Comparison of ENCODE assay signal across 12 cellular contexts in the genomic region with DNA sequence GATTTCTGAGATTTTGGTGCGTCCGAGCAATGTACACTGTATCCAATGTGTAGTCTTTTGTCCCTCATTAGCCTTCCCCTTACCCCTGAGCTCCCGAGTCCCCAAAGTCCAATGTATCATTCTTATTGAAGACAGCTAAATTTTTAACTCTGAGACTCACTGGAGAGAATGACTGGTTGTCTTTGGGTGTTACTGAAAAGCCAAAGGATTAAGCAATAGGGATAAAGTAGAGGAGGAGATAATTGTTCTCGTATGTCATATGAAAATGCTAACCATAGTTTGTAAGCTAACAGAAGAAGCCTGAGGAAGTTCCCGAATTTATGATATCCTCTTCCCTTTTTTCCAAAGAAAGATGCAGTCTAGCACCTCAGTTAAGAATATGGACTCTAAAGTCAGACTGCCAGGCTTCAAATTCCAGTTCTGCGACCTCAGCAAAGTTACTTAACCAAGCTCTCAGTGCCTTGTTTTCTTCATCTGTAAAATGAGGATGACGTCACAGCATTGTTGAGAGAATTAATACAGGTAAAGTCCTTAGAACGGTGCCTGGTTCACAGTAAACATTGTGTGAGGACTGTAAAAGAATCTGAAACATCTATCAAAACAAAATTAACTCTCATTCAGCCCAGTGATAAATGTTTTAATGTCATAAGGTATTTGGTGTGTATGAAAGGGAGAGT. TPM values are rescaled to one million over a fixed set of nuclear protein-coding genes. Genes with fewer than 3 reads are reported as not detected.
DNase-seq lines count a peak whose midpoint lies in the region; ATAC-seq and TF ChIP-seq lines count a peak whose summit lies in the region.
"Had no signal": no experiment of that assay in that cellular context is flagged by ENCODE, and none has a peak within 500 bp of the region (broad histone marks: within the 10 kb centered on the region; RNA-seq: fewer than 3 reads in every experiment).

No MANE protein-coding gene starts in this region.

- no peaks in the 10 kb centered on the region for H3K27me3 Mint-ChIP-seq in CD8-positive, alpha-beta T cell (ENCODE audit: low read depth)
- H3K27me3 Mint-ChIP-seq in endothelial cell (ENCODE audit: unreplicated experiment) = peaks cover 7% of the 10 kb centered on the region
- no peaks in the 10 kb centered on the region for H3K27me3 Mint-ChIP-seq in neural progenitor cell (ENCODE audit: insufficient read depth, low read depth)

- CTCF ChIA-PET in CD8-positive, alpha-beta T cell (lab: Charles Lee) = interaction anchor here (1.1 to 5.9 kb wide), 11 partner anchors 9 to 158 kb away, joined by 3 to 46 read pairs (median 5); a partner anchor contains a TSS

- peak overlapping the region; percentile 52 for H3K27ac Mint-ChIP-seq in CD8-positive, alpha-beta T cell
- H3K27ac Mint-ChIP-seq in endothelial cell (ENCODE audit: unreplicated experiment) (peak overlapping the region; percentile 91), neural progenitor cell (no peak overlapping the region)

- ATAC-seq in CD8-positive, alpha-beta T cell = no peak
- ATAC-seq in HG02642 (IDR thresholded peaks at IDR 0.05; ENCODE audit: poor library complexity, unreplicated experiment) = no peak
- ATAC-seq: stimulated activated naive CD8-positive, alpha-beta T cell treated with anti-CD3 and anti-CD28 coated beads, Interleukin-15, Interleukin-2, amounts not matched to agents 100 U/mL and 50 U/mL, for 24 hours had no signal

- H3K9me3 Mint-ChIP-seq in CD8-positive, alpha-beta T cell = no peaks in the 10 kb centered on the region
- H3K9me3 Mint-ChIP-seq in endothelial cell (ENCODE audit: unreplicated experiment) (no peaks in the 10 kb centered on the region), neural progenitor cell (no peaks in the 10 kb centered on the region)

- H2AFZ ChIP-seq in neural progenitor cell (replicated peaks) = no peak overlapping the region

- peaks cover 47% of the 10 kb centered on the region for H3K79me2 ChIP-seq in neural progenitor cell (ENCODE audit: low read depth)

- H3K4me1 Mint-ChIP-seq in CD8-positive, alpha-beta T cell (ENCODE audit: low read depth) = peaks cover 28% of the 10 kb centered on the region
- peaks cover 28% of the 10 kb centered on the region for H3K4me1 Mint-ChIP-seq in endothelial cell (ENCODE audit: unreplicated experiment)
- H3K4me1 Mint-ChIP-seq in neural progenitor cell = peaks cover 31% of the 10 kb centered on the region

- H3K4me1 ChIP-seq in CD8-positive, alpha-beta T cell (ENCODE audit: insufficient read depth, low read length) = peaks cover 17% of the 10 kb centered on the region
- H3K4me1 ChIP-seq in neural progenitor cell = peaks cover 28% of the 10 kb centered on the region

- DNase-seq in CD8-positive, alpha-beta T cell = no peak
- peak; percentile 24 for DNase-seq in LHCN-M2 (ENCODE audit: low read depth)
- no peak for DNase-seq in endothelial cell (ENCODE audit: low spot score)
- no peak for DNase-seq in neural progenitor cell (ENCODE audit: low spot score)
- DNase-seq in AML-193 (lab: John Stamatoyannopoulos, UW) = no peak
- no peak for DNase-seq in central memory CD4-positive, alpha-beta T cell
- DNase-seq: lower lobe of right lung; NCI-H1436; stimulated activated naive CD8-positive, alpha-beta T cell treated with anti-CD3 and anti-CD28 coated beads, Interleukin-15, Interleukin-2, amounts not matched to agents 100 U/mL and 50 U/mL, for 24 hours had no signal

- H3K9ac ChIP-seq in neural progenitor cell = no peak overlapping the region

- peak overlapping the region; percentile 91 for H3K4me2 ChIP-seq in neural progenitor cell

- peak overlapping the region; percentile 48 for H3K4me3 Mint-ChIP-seq in CD8-positive, alpha-beta T cell
- H3K4me3 Mint-ChIP-seq in endothelial cell (ENCODE audit: unreplicated experiment) (peak overlapping the region; percentile 80), neural progenitor cell (peak overlapping the region; percentile 89)

- H3K4me3 ChIP-seq in CD8-positive, alpha-beta T cell (ENCODE audit: low read depth, low read length) = no peak overlapping the region
- no peak overlapping the region for H3K4me3 ChIP-seq in neural progenitor cell

- peaks cover 15% of the 10 kb centered on the region for H3K36me3 Mint-ChIP-seq in CD8-positive, alpha-beta T cell
- H3K36me3 Mint-ChIP-seq in endothelial cell (ENCODE audit: low read depth, unreplicated experiment) (peaks cover 14% of the 10 kb centered on the region), neural progenitor cell (peaks cover 17% of the 10 kb centered on the region)

- TF ChIP-seq CTCF in CD8-positive, alpha-beta T cell (IDR thresholded peaks at IDR 0.05) = no peak
- TF ChIP-seq CTCF in endothelial cell (IDR thresholded peaks at IDR 0.05; ENCODE audit: unreplicated experiment) (no peak), neural progenitor cell (IDR thresholded peaks at IDR 0.05) (no peak)

- H3F3A ChIP-seq in neural progenitor cell (ENCODE audit: low read depth) = peaks cover 28% of the 10 kb centered on the region

- POLR2A ChIA-PET in CD8-positive, alpha-beta T cell (lab: Charles Lee) = interaction anchor here (1.4 to 5.3 kb wide), 3 partner anchors 55 to 179 kb away, joined by 4 to 26 read pairs (median 5); a partner anchor contains a TSS

- H3K27ac ChIP-seq in CD8-positive, alpha-beta T cell (ENCODE audit: low read depth, low read length) = no peak overlapping the region
- no peak overlapping the region for H3K27ac ChIP-seq in neural progenitor cell
- H3K27ac ChIP-seq: HL-60 had no signal

- H4K20me1 ChIP-seq in neural progenitor cell (ENCODE audit: low read depth) = peaks cover 24% of the 10 kb centered on the region

- H3K27me3 ChIP-seq in CD8-positive, alpha-beta T cell (ENCODE audit: insufficient read depth, low read length) = no peaks in the 10 kb centered on the region
- H3K27me3 ChIP-seq in neural progenitor cell = no peaks in the 10 kb centered on the region

- no peaks in the 10 kb centered on the region for H3K9me3 ChIP-seq in CD8-positive, alpha-beta T cell (ENCODE audit: low read length)
- no peaks in the 10 kb centered on the region for H3K9me3 ChIP-seq in neural progenitor cell (ENCODE audit: low read depth)
- H3K9me3 ChIP-seq: lower lobe of right lung had no signal

- intact Hi-C loops in CD8-positive, alpha-beta T cell (cut with DNase I, micrococcal nuclease) = loop anchor here (2.0 to 5.0 kb wide), 4 partner anchors 35 to 1476 kb away; a partner anchor contains a TSS

- no peaks in the 10 kb centered on the region for H3K36me3 ChIP-seq in CD8-positive, alpha-beta T cell (ENCODE audit: insufficient read depth, low read length)
- H3K36me3 ChIP-seq in neural progenitor cell = no peaks in the 10 kb centered on the region

RNA-seq across cellular contexts. Expression of a gene that starts 1.6 kb away (rescaled TPM):
- 1 to 10 TPM; 4.3 to 4.5 TPM for total RNA-seq in CD8-positive, alpha-beta T cell
- 12.3 and 15.4 TPM in 2 replicates for total RNA-seq in LHCN-M2 (2014; rRNA removed)
- polyA plus RNA-seq in LHCN-M2 (2012) = 2.4 TPM
- 32.4 TPM for total RNA-seq in endothelial cell (ENCODE audit: unreplicated experiment)
- 35.8 and 41.9 TPM in 2 replicates for total RNA-seq in neural progenitor cell (ENCODE audit: low replicate concordance)

RNA-seq across cellular contexts. Expression of a gene that starts 39.7 kb away (rescaled TPM):
- 1 to 10 TPM in 1 of 2 experiments, under 1 TPM in 1; 0.69 to 1.6 TPM for total RNA-seq in CD8-positive, alpha-beta T cell
- total RNA-seq in LHCN-M2 (2014; rRNA removed) = 0.06 TPM in 2 replicates
- 0.09 TPM for polyA plus RNA-seq in LHCN-M2 (2012)
- 490 TPM for total RNA-seq in endothelial cell (ENCODE audit: unreplicated experiment)
- total RNA-seq in neural progenitor cell (ENCODE audit: low replicate concordance) = 0.26 and 0.81 TPM in 2 replicates

RNA-seq across cellular contexts. Expression of a gene that starts 49.7 kb away (rescaled TPM):
- total RNA-seq in CD8-positive, alpha-beta T cell = under 1 TPM; 0.58 to 0.65 TPM
- not detected in 2 replicates for total RNA-seq in LHCN-M2 (2014; rRNA removed)
- not detected for polyA plus RNA-seq in LHCN-M2 (2012)
- total RNA-seq in endothelial cell (ENCODE audit: unreplicated experiment) = 8.6 TPM
- not detected in 2 replicates for total RNA-seq in neural progenitor cell (ENCODE audit: low replicate concordance)
- total RNA-seq: OCI-LY7 had no signal

Comparison
In these comparisons a context has a peak if more than half of its experiments do, and no peak if none do; other contexts are left out.
1. RNA of a gene that starts 39.7 kb away (total RNA-seq): 490 TPM in endothelial cell (single experiment); 0.69 to 1.6 TPM in CD8-positive, alpha-beta T cell, 0.26 to 0.81 TPM in neural progenitor cell and 0.06 TPM in LHCN-M2; every median in the first group is over 100 times any median in the second.
2. Peak in every context shown above with its lines, with median percentiles within 50 percentile points of each other: H3K4me3 Mint-ChIP-seq.